In the genomic region with DNA sequence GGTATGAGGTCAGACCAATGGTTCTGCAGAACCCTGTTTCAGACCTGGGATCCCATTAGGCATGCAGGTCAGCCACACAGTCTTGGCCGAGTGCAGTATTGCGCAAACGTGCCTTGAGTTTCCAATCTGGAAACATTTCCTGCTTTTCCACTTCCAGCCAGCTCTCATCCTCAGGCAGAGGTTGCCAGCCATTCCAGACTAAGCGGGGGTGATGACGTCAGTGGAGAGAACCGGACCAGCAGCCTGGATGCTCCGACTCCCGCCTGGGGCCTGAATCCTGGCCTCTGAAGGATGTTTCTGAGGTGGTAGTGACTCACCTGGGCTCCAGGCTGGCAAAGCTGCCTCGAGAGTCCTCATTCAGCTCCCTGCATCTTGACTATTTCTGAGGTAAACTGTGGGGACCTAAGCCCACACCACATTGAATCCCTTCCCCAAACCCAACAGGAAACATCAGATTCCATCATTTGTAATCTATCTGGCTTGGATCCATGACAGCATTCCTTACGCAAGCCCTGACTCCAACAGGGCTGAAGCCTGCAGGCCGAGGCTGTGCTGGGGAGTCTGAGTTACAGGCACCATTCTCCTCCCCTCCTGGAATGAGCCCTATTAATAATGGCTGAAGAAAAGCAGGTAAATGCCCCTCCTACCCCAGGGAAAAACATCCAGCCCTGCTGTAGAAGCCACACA, we compare ENCODE assay signal across 10 cellular contexts.
DNase-seq lines count a peak whose midpoint lies in the region; ATAC-seq, FAIRE-seq and TF ChIP-seq lines count a peak whose summit lies in the region.
"Had no signal": no experiment of that assay in that cellular context is flagged by ENCODE, and none has a peak within 500 bp of the region (broad histone marks: within the 10 kb centered on the region; RNA-seq: fewer than 3 reads in every experiment).

No MANE protein-coding gene starts in this region.

- intact Hi-C loops in esophagus muscularis mucosa (cut with DNase I): loop anchor here (10.0 kb wide), 1 partner anchor 100 kb away; no protein-coding TSS in a partner anchor
- intact Hi-C loops in CD4-positive, alpha-beta T cell (cut with DNase I, micrococcal nuclease): no loop called here
- intact Hi-C loops in OCI-LY7 (cut with micrococcal nuclease; ENCODE audit: unreplicated experiment): no loop called here

- no peak for FAIRE-seq in GM12891 (lab: Jason Lieb, UNC)

- TF ChIP-seq EP300 in esophagus muscularis mucosa (IDR thresholded peaks at IDR 0.05): no peak

- WGBS in esophagus muscularis mucosa: 49% methylated on average over 10 of the region's 11 CpGs

- H3K9me2 ChIP-seq in OCI-LY7 (ENCODE audit: insufficient read depth, low read length): no peaks in the 10 kb centered on the region

- DNase-seq in AG04450 (ENCODE audit: low read depth, low spot score): peak; percentile 89
- DNase-seq in NCI-H510A treated with DMSO at 0.1 percent for 48 hours (lab: John Stamatoyannopoulos, UW): peak; percentile 72
- DNase-seq in esophagus muscularis mucosa (ENCODE audit: extremely low spot score): peak; percentile 95
- DNase-seq in myocyte (ENCODE audit: low read depth): peak; percentile 66
- no peak for DNase-seq in CD4-positive, alpha-beta T cell
- DNase-seq in OCI-LY7 (ENCODE audit: low spot score): no peak
- DNase-seq in GM12891 (ENCODE audit: insufficient read length, low spot score): no peak
- no peak for DNase-seq in NCI-H748 (lab: John Stamatoyannopoulos, UW; ENCODE audit: unreplicated experiment)
- DNase-seq: DND-41 had no signal

- no peaks in the 10 kb centered on the region for H3K27me3 Mint-ChIP-seq in CD4-positive, alpha-beta T cell

- no peaks in the 10 kb centered on the region for H4K20me1 ChIP-seq in OCI-LY7 (ENCODE audit: insufficient read depth, low read length)

- no peak for ATAC-seq in CD4-positive, alpha-beta T cell (ENCODE audit: poor library complexity)

- H3K4me3 ChIP-seq in AG04450 (ENCODE audit: low read depth, low read length) (no peak overlapping the region), esophagus muscularis mucosa (no peak overlapping the region), OCI-LY7 (ENCODE audit: low read depth, low read length, poor library complexity, severe bottlenecking) (no peak overlapping the region)

- CTCF ChIA-PET in AG04450 (lab: Charles Lee): interaction anchor here (1.0 kb wide), 1 partner anchor 100 kb away, joined by 3 read pairs; no protein-coding TSS in a partner anchor
- CTCF ChIA-PET in CD4-positive, alpha-beta T cell (lab: Charles Lee): no interaction called here
- CTCF ChIA-PET in OCI-LY7 (lab: Charles Lee; ENCODE audit: unreplicated experiment): no interaction called here

- no peak overlapping the region for H3K27ac Mint-ChIP-seq in CD4-positive, alpha-beta T cell

- H3K9me3 ChIP-seq in AG04450 (ENCODE audit: control insufficient read depth, insufficient read depth, low read length) (no peaks in the 10 kb centered on the region), esophagus muscularis mucosa (no peaks in the 10 kb centered on the region), OCI-LY7 (ENCODE audit: low read length) (no peaks in the 10 kb centered on the region)
- no peaks in the 10 kb centered on the region for H3K9me3 ChIP-seq in CD4-positive, alpha-beta T cell (ENCODE audit: control insufficient read depth, low read length)

- TF ChIP-seq POLR2A in esophagus muscularis mucosa (IDR thresholded peaks at IDR 0.05; ENCODE audit: low read depth): no peak
- no peak for TF ChIP-seq POLR2A in GM12891 (IDR thresholded peaks at IDR 0.05; ENCODE audit: low read depth, low read length)

- H3K9me3 Mint-ChIP-seq in CD4-positive, alpha-beta T cell: no peaks in the 10 kb centered on the region

- H3K36me3 ChIP-seq in esophagus muscularis mucosa (no peaks in the 10 kb centered on the region), OCI-LY7 (ENCODE audit: insufficient read depth, low read length) (no peaks in the 10 kb centered on the region)

- peaks cover 2% of the 10 kb centered on the region for H3K27me3 ChIP-seq in AG04450 (ENCODE audit: control insufficient read depth, insufficient read depth, low read length)
- H3K27me3 ChIP-seq in esophagus muscularis mucosa: no peaks in the 10 kb centered on the region
- H3K27me3 ChIP-seq in CD4-positive, alpha-beta T cell (ENCODE audit: control insufficient read depth, insufficient read depth, low read length): no peaks in the 10 kb centered on the region

- H3K4me1 Mint-ChIP-seq in CD4-positive, alpha-beta T cell (ENCODE audit: low read depth): no peaks in the 10 kb centered on the region

- no peaks in the 10 kb centered on the region for H3K36me3 Mint-ChIP-seq in CD4-positive, alpha-beta T cell (ENCODE audit: low read depth)

- H3K4me1 ChIP-seq in esophagus muscularis mucosa (peaks cover 0 to 16% (median 12%) of the 10 kb centered on the region in 4 donors), OCI-LY7 (ENCODE audit: insufficient read depth, low read length, poor library complexity, severe bottlenecking) (no peaks in the 10 kb centered on the region)

- H2AFZ ChIP-seq in OCI-LY7 (ENCODE audit: low read length): no peak overlapping the region

- no peak overlapping the region for H3K4me2 ChIP-seq in OCI-LY7 (ENCODE audit: low read length)
- H3K4me2 ChIP-seq: KMS-11 had no signal

- H3K79me2 ChIP-seq in OCI-LY7 (ENCODE audit: insufficient read depth, low read depth, low read length): no peaks in the 10 kb centered on the region

- BruUV-seq in OCI-LY7 (replicated peaks; lab: Mats Ljungman, UMichigan): no TSS peak

- peak overlapping the region; percentile 81 for H3K27ac ChIP-seq in AG04450 (ENCODE audit: low read depth, low read length)
- H3K27ac ChIP-seq in esophagus muscularis mucosa (replicated peaks in 1 of 4): peak overlapping the region; percentile 40 to 69 (median 54)
- no peak overlapping the region for H3K27ac ChIP-seq in CD4-positive, alpha-beta T cell (ENCODE audit: low read depth, low read length)
- H3K27ac ChIP-seq in OCI-LY7 (ENCODE audit: low read depth, low read length, poor library complexity, severe bottlenecking): no peak overlapping the region
- H3K27ac ChIP-seq: KMS-11 had no signal

- no peak overlapping the region for H3K4me3 Mint-ChIP-seq in CD4-positive, alpha-beta T cell

- POLR2A ChIA-PET in AG04450 (lab: Yijun Ruan, JAX) (interaction anchor here (0.7 to 1.0 kb wide), 2 partner anchors 82 kb away, joined by 3 to 4 read pairs; no protein-coding TSS in a partner anchor), OCI-LY7 (lab: Charles Lee) (interaction anchor here (1.0 kb wide), 1 partner anchor 14 kb away, joined by 4 read pairs; no protein-coding TSS in a partner anchor)
- POLR2A ChIA-PET in CD4-positive, alpha-beta T cell (lab: Charles Lee): no interaction called here

- TF ChIP-seq CTCF in AG04450 (IDR thresholded peaks at IDR 0.05; ENCODE audit: low read depth, low read length) (no peak), esophagus muscularis mucosa (IDR thresholded peaks at IDR 0.05) (no peak), OCI-LY7 (conservative IDR thresholded peaks at IDR 0.05; ENCODE audit: low read length) (no peak)
- TF ChIP-seq CTCF in CD4-positive, alpha-beta T cell (IDR thresholded peaks at IDR 0.05): no peak

TF ChIP-seq in GM12891, 5 proteins besides CTCF, POLR2A, EP300 and RAD21:
- no peak for TF ChIP-seq POLR2AphosphoS5 (IDR thresholded peaks at IDR 0.05; ENCODE audit: low read depth, low read length)
- TF ChIP-seq PAX5 (IDR thresholded peaks at IDR 0.05; ENCODE audit: insufficient read depth, low read length, severe bottlenecking): no peak
- TF ChIP-seq SPI1 (IDR thresholded peaks at IDR 0.05; ENCODE audit: low read depth, low read length): no peak
- no peak for TF ChIP-seq TAF1 (IDR thresholded peaks at IDR 0.05; ENCODE audit: low read depth, low read length)
- no peak for TF ChIP-seq POU2F2 (IDR thresholded peaks at IDR 0.05; ENCODE audit: low read depth, low read length)

Comparison
In these comparisons a context has a peak if more than half of its experiments do, and no peak if none do; other contexts are left out.
1. DNase-seq: peak in AG04450 (single experiment), NCI-H510A treated with DMSO at 0.1 percent for 48 hours (single experiment), esophagus muscularis mucosa (single experiment) and myocyte (single experiment); none in CD4-positive, alpha-beta T cell (0 of 10), OCI-LY7 (single experiment), GM12891 (single experiment) and NCI-H748 (single experiment).
2. H3K27ac ChIP-seq: peak in AG04450 (single experiment) and esophagus muscularis mucosa (4 of 4); none in CD4-positive, alpha-beta T cell (single experiment) and OCI-LY7 (single experiment).